9 cellular contexts compared by ENCODE assay signal in the genomic region with DNA sequence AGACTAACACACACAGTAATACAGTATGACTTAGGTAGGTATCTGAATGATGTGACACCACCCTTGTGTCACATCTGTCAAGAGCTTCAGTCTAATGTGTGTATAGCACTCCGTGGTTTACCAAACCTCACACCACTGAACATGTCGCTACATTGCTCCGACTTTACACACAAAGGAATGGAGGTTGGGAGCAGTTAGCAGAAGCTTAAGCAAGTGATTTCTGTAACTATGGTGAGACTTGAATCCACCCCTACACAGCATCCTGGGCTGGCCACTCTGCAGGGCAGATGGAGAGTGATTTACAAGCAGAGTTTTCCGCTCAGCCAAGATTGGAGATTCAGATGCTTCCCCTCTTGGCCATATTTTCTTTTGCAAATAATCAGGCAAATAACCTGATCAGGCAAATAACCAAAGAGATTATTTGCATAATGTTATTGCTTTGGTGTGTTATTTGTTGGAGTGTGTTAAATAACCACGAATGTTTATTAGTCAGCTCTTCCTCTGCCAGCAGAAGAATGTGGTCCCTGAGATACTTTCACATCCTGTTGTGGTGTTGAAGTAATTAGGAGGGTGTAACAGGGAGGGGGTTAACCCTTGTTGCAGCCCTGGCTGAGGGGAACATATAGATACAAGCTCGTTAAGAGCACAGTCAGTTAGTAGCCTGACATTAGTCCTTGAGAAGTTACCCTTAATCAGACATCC.
DNase-seq lines count a peak whose midpoint lies in the region; ATAC-seq and TF ChIP-seq lines count a peak whose summit lies in the region.
"Had no signal": no experiment of that assay in that cellular context is flagged by ENCODE, and none has a peak within 500 bp of the region (broad histone marks: within the 10 kb centered on the region; RNA-seq: fewer than 3 reads in every experiment).

No MANE protein-coding gene starts in this region.

- peak overlapping the region; percentile 31 for H3K4me2 ChIP-seq in MM.1S (ENCODE audit: low read depth, low read length)

- H3K9me3 Mint-ChIP-seq in dendritic cell treated with granulocyte-macrophage colony-stimulating factor and Interleukin-4, amounts not matched to agents 40 ng/mL and 50 ng/mL, for 4 days, result peaks cover 9% of the 10 kb centered on the region

- H3K27ac Mint-ChIP-seq in dendritic cell treated with granulocyte-macrophage colony-stimulating factor and Interleukin-4, amounts not matched to agents 40 ng/mL and 50 ng/mL, for 4 days, result peak overlapping the region; percentile 82

- no peaks in the 10 kb centered on the region for H3K27me3 Mint-ChIP-seq in dendritic cell treated with granulocyte-macrophage colony-stimulating factor and Interleukin-4, amounts not matched to agents 40 ng/mL and 50 ng/mL, for 4 days

- TF ChIP-seq POLR2A in uterus (IDR thresholded peaks at IDR 0.05), result no peak

- peak; percentile 25 for DNase-seq in activated CD4-positive, alpha-beta T cell treated with anti-CD3 and anti-CD28 coated beads for 48 hours
- no peak for DNase-seq in activated CD4-positive, alpha-beta T cell treated with anti-CD3 and anti-CD28 coated beads, Interleukin-2, amount 50 U/mL, for 1 hour
- peak; percentile 77 for DNase-seq in MM.1S
- no peak for DNase-seq in uterus
- DNase-seq in DMS79 treated with DMSO at 0.1 percent for 48 hours (lab: John Stamatoyannopoulos, UW), result no peak
- DNase-seq in hippocampal formation (lab: John Stamatoyannopoulos, UW), result no peak

- H3K27me3 ChIP-seq in MM.1S (replicated peaks; ENCODE audit: insufficient read depth, low read length) (no peaks in the 10 kb centered on the region), uterus (no peaks in the 10 kb centered on the region)

- H3K27ac ChIP-seq in MM.1S (ENCODE audit: low read length) (no peak overlapping the region), uterus (no peak overlapping the region)
- H3K27ac ChIP-seq: VCaP had no signal

- 0 out of 2 replicates have a peak overlapping the region, but pooled peaks have one; percentile 9 for H3K4me3 ChIP-seq in MM.1S (ENCODE audit: low read length)
- no peak overlapping the region for H3K4me3 ChIP-seq in uterus

- H3K79me2 ChIP-seq in MM.1S (ENCODE audit: low read length), result no peaks in the 10 kb centered on the region

- TF ChIP-seq CTCF in MM.1S (IDR thresholded peaks at IDR 0.05; ENCODE audit: low read length) (no peak), uterus (IDR thresholded peaks at IDR 0.05) (no peak)

- H3K36me3 Mint-ChIP-seq in dendritic cell treated with granulocyte-macrophage colony-stimulating factor and Interleukin-4, amounts not matched to agents 40 ng/mL and 50 ng/mL, for 4 days (ENCODE audit: low read depth), result peaks cover 6% of the 10 kb centered on the region

- H3K4me3 Mint-ChIP-seq in dendritic cell treated with granulocyte-macrophage colony-stimulating factor and Interleukin-4, amounts not matched to agents 40 ng/mL and 50 ng/mL, for 4 days, result peak overlapping the region; percentile 23

- no peaks in the 10 kb centered on the region for H3K9me2 ChIP-seq in MM.1S (replicated peaks; ENCODE audit: insufficient read depth, low read length)

- no peak overlapping the region for H2AFZ ChIP-seq in MM.1S (ENCODE audit: low read length)

- H3K36me3 ChIP-seq in MM.1S (replicated peaks; ENCODE audit: insufficient read depth, low read length) (no peaks in the 10 kb centered on the region), uterus (no peaks in the 10 kb centered on the region)

- H3K9me3 ChIP-seq in MM.1S (replicated peaks; ENCODE audit: insufficient read depth, low read length) (no peaks in the 10 kb centered on the region), uterus (no peaks in the 10 kb centered on the region)

- ATAC-seq in GM21786 (IDR thresholded peaks at IDR 0.05; ENCODE audit: unreplicated experiment), result peak; percentile 96

- H3K4me1 ChIP-seq in MM.1S (ENCODE audit: low read length) (peaks cover 18% of the 10 kb centered on the region), uterus (peaks cover 0 to under 1% of the 10 kb centered on the region in 2 donors)

- no peak overlapping the region for H3K9ac ChIP-seq in MM.1S (ENCODE audit: low read length)

- intact Hi-C loops in dendritic cell treated with granulocyte-macrophage colony-stimulating factor and Interleukin-4, amounts not matched to agents 40 ng/mL and 50 ng/mL, for 4 days (cut with micrococcal nuclease), result loop anchor here (5.0 kb wide), 1 partner anchor 37 kb away; no protein-coding TSS in a partner anchor
- intact Hi-C loops in uterus (cut with DNase I; ENCODE audit: low total_unique reads), result no loop called here

- H3K4me1 Mint-ChIP-seq in dendritic cell treated with granulocyte-macrophage colony-stimulating factor and Interleukin-4, amounts not matched to agents 40 ng/mL and 50 ng/mL, for 4 days (ENCODE audit: low read depth), result peaks cover 66% of the 10 kb centered on the region

- no peaks in the 10 kb centered on the region for H3F3A ChIP-seq in MM.1S (ENCODE audit: insufficient read depth, low read length)

- no peaks in the 10 kb centered on the region for H4K20me1 ChIP-seq in MM.1S (ENCODE audit: insufficient read depth, low read length)

Comparison
In these comparisons a context has a peak if more than half of its experiments do, and no peak if none do; other contexts are left out.
1. DNase-seq: peak in activated CD4-positive, alpha-beta T cell treated with anti-CD3 and anti-CD28 coated beads for 48 hours (single experiment) and MM.1S (single experiment); none in activated CD4-positive, alpha-beta T cell treated with anti-CD3 and anti-CD28 coated beads, Interleukin-2, amount 50 U/mL, for 1 hour (single experiment), uterus (0 of 2), DMS79 treated with DMSO at 0.1 percent for 48 hours (single experiment) and hippocampal formation (0 of 2).